Comparison of ENCODE assay signal across 10 cellular contexts in the genomic region with DNA sequence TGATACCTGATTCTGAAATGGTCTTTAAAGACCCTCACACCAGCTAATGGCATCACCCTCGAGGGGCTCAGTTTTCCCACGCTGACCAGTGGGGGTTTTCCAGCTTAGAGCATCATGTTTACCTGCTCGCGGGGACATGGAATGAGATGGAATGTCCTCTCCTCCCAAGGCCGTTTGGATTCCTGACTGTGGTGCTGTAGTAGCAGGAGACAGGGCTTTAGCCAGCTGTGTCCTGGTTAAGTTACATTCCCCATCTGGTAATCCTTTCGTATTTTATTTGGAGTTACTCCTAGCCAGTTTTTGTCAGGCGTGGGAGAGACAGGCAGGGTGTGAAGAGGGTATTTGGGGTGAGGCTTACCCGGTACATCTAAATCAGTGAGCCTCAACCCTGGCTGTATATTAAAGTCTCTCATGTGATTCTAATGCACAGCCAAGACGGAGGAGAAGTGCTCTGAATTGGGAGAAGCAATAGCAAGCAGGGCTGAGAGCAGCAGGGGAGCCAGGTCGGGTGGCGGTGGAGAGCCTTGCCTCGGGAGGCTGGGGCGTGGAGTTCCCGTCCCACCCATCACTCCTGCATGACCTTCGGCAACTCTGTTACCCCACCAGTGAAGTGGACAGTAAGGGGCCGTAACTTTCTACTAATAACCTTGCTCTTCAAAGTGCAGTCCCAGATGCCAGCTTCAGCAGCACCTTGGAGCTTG. TPM values are rescaled to one million over a fixed set of nuclear protein-coding genes. Genes with fewer than 3 reads are reported as not detected.
A peak's percentile ranks its signal among the peaks of the same experiment; 100 is the strongest.
DNase-seq lines count a peak whose midpoint lies in the region; ATAC-seq and TF ChIP-seq lines count a peak whose summit lies in the region.
"Had no signal": no experiment of that assay in that cellular context is flagged by ENCODE, and none has a peak within 500 bp of the region (broad histone marks: within the 10 kb centered on the region; RNA-seq: fewer than 3 reads in every experiment).

No MANE protein-coding gene starts in this region.

- H3K4me1 Mint-ChIP-seq in naive thymus-derived CD8-positive, alpha-beta T cell, result peaks cover 26 to 79% (median 71%) of the 10 kb centered on the region in 4 donors

- no peak for ATAC-seq in naive thymus-derived CD8-positive, alpha-beta T cell

- H2AFZ ChIP-seq in Loucy (ENCODE audit: low read length), result no peak overlapping the region

- H3K9me3 Mint-ChIP-seq in naive thymus-derived CD8-positive, alpha-beta T cell, result no peaks in the 10 kb centered on the region

- peaks cover 95% of the 10 kb centered on the region for H3K79me2 ChIP-seq in Loucy (ENCODE audit: insufficient read depth, low read length)

- intact Hi-C loops in esophagus muscularis mucosa (cut with DNase I), result no loop called here

- H3K9me2 ChIP-seq in Loucy (replicated peaks; ENCODE audit: low read depth, low read length), result no peaks in the 10 kb centered on the region

- peak overlapping the region; percentile 56 for H3K4me2 ChIP-seq in Loucy (ENCODE audit: low read depth, low read length, poor library complexity, severe bottlenecking)

- POLR2A ChIA-PET in naive thymus-derived CD8-positive, alpha-beta T cell (lab: Charles Lee), result interaction anchor here (0.9 to 8.2 kb wide), 3 partner anchors 20 to 69 kb away, joined by 3 to 110 read pairs (median 5); a partner anchor contains a TSS

- H3K36me3 Mint-ChIP-seq in naive thymus-derived CD8-positive, alpha-beta T cell, result peaks cover 0 to 28% (median 4%) of the 10 kb centered on the region in 3 donors

- H3K4me3 ChIP-seq in Loucy (ENCODE audit: low read length, poor library complexity, severe bottlenecking) (peak overlapping the region; percentile 7), esophagus muscularis mucosa (peak overlapping the region in 2 of 4 donors; percentile 3 to 27), tibial nerve (no peak overlapping the region)

- TF ChIP-seq POLR2A in esophagus muscularis mucosa (IDR thresholded peaks at IDR 0.05; ENCODE audit: low read depth) (no peak), tibial nerve (IDR thresholded peaks at IDR 0.05) (no peak)

- peaks cover 12% of the 10 kb centered on the region for H4K20me1 ChIP-seq in Loucy (ENCODE audit: insufficient read depth, low read length, poor library complexity, severe bottlenecking)

- H3K27me3 ChIP-seq in Loucy (ENCODE audit: insufficient read depth, low read length, poor library complexity, severe bottlenecking) (no peaks in the 10 kb centered on the region), esophagus muscularis mucosa (no peaks in the 10 kb centered on the region), tibial nerve (no peaks in the 10 kb centered on the region)

- TF ChIP-seq CTCF in Loucy (conservative IDR thresholded peaks at IDR 0.05; ENCODE audit: low read length) (no peak), esophagus muscularis mucosa (IDR thresholded peaks at IDR 0.05) (no peak), tibial nerve (IDR thresholded peaks at IDR 0.05) (no peak)

- 0 out of 2 replicates have a peak, but pooled peaks cover 6% of the 10 kb centered on the region for H3F3A ChIP-seq in Loucy (ENCODE audit: low read depth)

- peak overlapping the region; percentile 39 for H3K9ac ChIP-seq in Loucy (ENCODE audit: low read depth, low read length, poor library complexity, severe bottlenecking)

- no peak for DNase-seq in esophagus muscularis mucosa (ENCODE audit: extremely low spot score)
- no peak for DNase-seq in naive thymus-derived CD8-positive, alpha-beta T cell
- DNase-seq in tibial nerve (ENCODE audit: low spot score in 2 of 2), result no peak
- no peak for DNase-seq in NCI-H1417 treated with DMSO at 0.1 percent for 48 hours (lab: John Stamatoyannopoulos, UW)
- DNase-seq in activated CD4-positive, CD25-positive, alpha-beta regulatory T cell treated with anti-CD3 and anti-CD28 coated beads, Interleukin-2, amount 50 U/mL, for 72 hours, result no peak
- no peak for DNase-seq in activated naive CD4-positive, alpha-beta T cell treated with anti-CD3 and anti-CD28 coated beads, Interleukin-2, amount 50 U/mL, for 16 hours
- DNase-seq: activated T-cell treated with anti-CD3 and anti-CD28 coated beads, Interleukin-2, amount 50 U/mL, for 48 hours; NCI-H2029 treated with DMSO at 0.1 percent for 48 hours; stimulated activated CD4-positive, alpha-beta T cell treated with anti-CD3 and anti-CD28 coated beads, Interleukin-1b, Interleukin-23, amount 100 ng/mL, for 48 hours had no signal

- no peak for TF ChIP-seq EP300 in esophagus muscularis mucosa (IDR thresholded peaks at IDR 0.05)
- TF ChIP-seq EP300 in tibial nerve (IDR thresholded peaks at IDR 0.05), result no peak

- peak overlapping the region in 9 of 10 donors; percentile 6 to 86 (median 53) for H3K27ac Mint-ChIP-seq in naive thymus-derived CD8-positive, alpha-beta T cell

- H3K4me1 ChIP-seq in Loucy (ENCODE audit: insufficient read depth, low read length, poor library complexity, severe bottlenecking) (peaks cover 50% of the 10 kb centered on the region), esophagus muscularis mucosa (peaks cover 36 to 74% (median 63%) of the 10 kb centered on the region in 4 donors), tibial nerve (peaks cover 0 to 56% (median 27%) of the 10 kb centered on the region in 4 donors)

- peak overlapping the region; percentile 81 to 91 (median 87) for H3K27ac ChIP-seq in esophagus muscularis mucosa (replicated peaks in 1 of 4)
- peak overlapping the region; percentile 23 to 77 (median 54) for H3K27ac ChIP-seq in tibial nerve

- no peak overlapping the region for H3K4me3 Mint-ChIP-seq in naive thymus-derived CD8-positive, alpha-beta T cell

- 58% methylated on average over 14 of the region's 16 CpGs for WGBS in esophagus muscularis mucosa
- 50 to 60% methylated on average over 16 of the region's 16 CpGs for WGBS in tibial nerve, 2 donors

- peaks cover 7% of the 10 kb centered on the region; the same call in 1 of the 2 replicates for H3K36me3 ChIP-seq in Loucy (ENCODE audit: insufficient read depth, low read length)
- H3K36me3 ChIP-seq in esophagus muscularis mucosa, result peaks cover 0 to 4% (median 0%) of the 10 kb centered on the region in 4 donors
- H3K36me3 ChIP-seq in tibial nerve, result peaks cover 0 to 11% (median 0%) of the 10 kb centered on the region in 3 donors

- H3K27me3 Mint-ChIP-seq in naive thymus-derived CD8-positive, alpha-beta T cell, result no peaks in the 10 kb centered on the region

- H3K9me3 ChIP-seq in Loucy (ENCODE audit: insufficient read depth, low read depth, low read length), result no peaks in the 10 kb centered on the region
- H3K9me3 ChIP-seq in esophagus muscularis mucosa, result no peaks in the 10 kb centered on the region
- H3K9me3 ChIP-seq in tibial nerve, result no peaks in the 10 kb centered on the region

RNA-seq across cellular contexts. Expression of a gene that starts 6.2 kb away (rescaled TPM):
- 100 to 1,000 TPM; 105 to 161 (median 145) TPM for total RNA-seq in esophagus muscularis mucosa
- total RNA-seq in naive thymus-derived CD8-positive, alpha-beta T cell, result 10 to 100 TPM; 68.0 to 74.4 TPM
- 10 to 100 TPM; 18.4 to 23.8 (median 21.5) TPM for polyA plus RNA-seq in naive thymus-derived CD8-positive, alpha-beta T cell
- total RNA-seq in tibial nerve, result 100 to 1,000 TPM in 2 of 4 donors, 10 to 100 TPM in 2; 60.9 to 123 (median 99.3) TPM
